8 cellular contexts compared by ENCODE assay signal in genomic region chr3:143847787-143848631, GRCh38. TPM values are rescaled to one million over a fixed set of nuclear protein-coding genes. Genes with fewer than 3 reads are reported as not detected.
A peak's percentile ranks its signal among the peaks of the same experiment; 100 is the strongest.
DNase-seq lines count a peak whose midpoint lies in the region; ATAC-seq and TF ChIP-seq lines count a peak whose summit lies in the region.

TSS of gene SLC9A9 (minus strand) at chr3:143848468. CDS start at chr3:143848322, 146 bp downstream.

- H3K4me1 ChIP-seq in mononuclear cell (ENCODE audit: insufficient read depth, low read length) (peaks cover 31% of the 10 kb centered on the region), thoracic aorta (ENCODE audit: control insufficient read depth in 1 of 2, low read depth in 2 of 2) (peaks cover 9 to 34% of the 10 kb centered on the region in 2 donors)

- DNase-seq in AG10803 (ENCODE audit: low read depth) (peak; percentile 77), NCI-H524 (lab: John Stamatoyannopoulos, UW) (peak; percentile 48 to 72), erythroblast (lab: John Stamatoyannopoulos, UW) (peak; percentile 81 to 84), thoracic aorta (ENCODE audit: low spot score) (no peak)
- DNase-seq in activated CD4-positive, alpha-beta memory T cell treated with anti-CD3 and anti-CD28 coated beads, Interleukin-2, amount 10 ng/mL, durations not matched to agents 7 days and 5 days: peak; percentile 53

- no peak for TF ChIP-seq POLR2A in erythroblast (IDR thresholded peaks at IDR 0.05; ENCODE audit: low read length)

- no peaks in the 10 kb centered on the region for H3K27me3 Mint-ChIP-seq in activated CD4-positive, alpha-beta memory T cell treated with anti-CD3 and anti-CD28 coated beads, Interleukin-2, amount 10 ng/mL, durations not matched to agents 7 days and 5 days

- peak within 1 kb of the TSS; percentile 13 to 55 for H3K27ac ChIP-seq in thoracic aorta

- H3K4me3 Mint-ChIP-seq in activated CD4-positive, alpha-beta memory T cell treated with anti-CD3 and anti-CD28 coated beads, Interleukin-2, amount 10 ng/mL, durations not matched to agents 7 days and 5 days: peak within 1 kb of the TSS; percentile 95

- H3K27me3 ChIP-seq in mononuclear cell (ENCODE audit: insufficient read depth, low read length) (no peaks in the 10 kb centered on the region), thoracic aorta (replicated peaks; ENCODE audit: insufficient read depth) (no peaks in the 10 kb centered on the region)

- H3K27ac Mint-ChIP-seq in activated CD4-positive, alpha-beta memory T cell treated with anti-CD3 and anti-CD28 coated beads, Interleukin-2, amount 10 ng/mL, durations not matched to agents 7 days and 5 days: peak within 1 kb of the TSS; percentile 93

- H3K4me1 Mint-ChIP-seq in activated CD4-positive, alpha-beta memory T cell treated with anti-CD3 and anti-CD28 coated beads, Interleukin-2, amount 10 ng/mL, durations not matched to agents 7 days and 5 days: peaks cover 53% of the 10 kb centered on the region

- H3K4me3 ChIP-seq in AG10803 (ENCODE audit: low read length) (peak within 1 kb of the TSS; percentile 72), mononuclear cell (ENCODE audit: low read length) (peak within 1 kb of the TSS; percentile 57), thoracic aorta (peak within 1 kb of the TSS; percentile 72)

- ATAC-seq in GM18519 (IDR thresholded peaks at IDR 0.05; ENCODE audit: low FRiP score, unreplicated experiment) (peak; percentile 72), HG02943 (IDR thresholded peaks at IDR 0.05; ENCODE audit: low read depth, unreplicated experiment) (peak; percentile 91), thoracic aorta (ENCODE audit: insufficient number of reproducible peaks, low FRiP score, low read depth) (no peak)

- H3K9me3 ChIP-seq in mononuclear cell (ENCODE audit: low read depth, low read length) (no peaks in the 10 kb centered on the region), thoracic aorta (no peaks in the 10 kb centered on the region)

- H3K36me3 ChIP-seq in thoracic aorta: no peaks in the 10 kb centered on the region

- POLR2A ChIA-PET in activated CD4-positive, alpha-beta memory T cell treated with anti-CD3 and anti-CD28 coated beads, Interleukin-2, amount 10 ng/mL, durations not matched to agents 7 days and 5 days (lab: Charles Lee): interaction anchor here (1.6 to 3.7 kb wide), 5 partner anchors 23 to 846 kb away, joined by 3 to 33 read pairs (median 11); partner anchors contain the start of genes DIPK2A and U2SURP

- TF ChIP-seq CTCF in AG10803 (conservative IDR thresholded peaks at IDR 0.05; ENCODE audit: low read length): no peak
- no peak for TF ChIP-seq CTCF in thoracic aorta (IDR thresholded peaks at IDR 0.05)

- H3K36me3 Mint-ChIP-seq in activated CD4-positive, alpha-beta memory T cell treated with anti-CD3 and anti-CD28 coated beads, Interleukin-2, amount 10 ng/mL, durations not matched to agents 7 days and 5 days (ENCODE audit: low read depth): no peaks in the 10 kb centered on the region

- CTCF ChIA-PET in activated CD4-positive, alpha-beta memory T cell treated with anti-CD3 and anti-CD28 coated beads, Interleukin-2, amount 10 ng/mL, durations not matched to agents 7 days and 5 days (lab: Charles Lee): interaction anchor here (0.6 to 2.9 kb wide), 3 partner anchors 9 to 946 kb away, joined by 3 to 20 read pairs (median 3); partner anchors contain the start of gene DIPK2A

- H3K9me3 Mint-ChIP-seq in activated CD4-positive, alpha-beta memory T cell treated with anti-CD3 and anti-CD28 coated beads, Interleukin-2, amount 10 ng/mL, durations not matched to agents 7 days and 5 days: no peaks in the 10 kb centered on the region

RNA-seq across cellular contexts. Expression of gene SLC9A9, which starts in this region (rescaled TPM):
- 10 to 100 TPM; 16.9 to 18.5 TPM for total RNA-seq in activated CD4-positive, alpha-beta memory T cell treated with anti-CD3 and anti-CD28 coated beads, Interleukin-2, amount 10 ng/mL, durations not matched to agents 7 days and 5 days
- total RNA-seq in mononuclear cell: 15.1 TPM
- 10 to 100 TPM; 29.6 to 60.1 TPM for total RNA-seq in thoracic aorta
